Comparison of ENCODE assay signal across 23 cellular contexts in genomic region chr7:42127232-42127622, GRCh38.
"Had no signal": no experiment of that assay in that cellular context is flagged by ENCODE, and none has a peak within 500 bp of the region (broad histone marks: within the 10 kb centered on the region; RNA-seq: fewer than 3 reads in every experiment).

No MANE protein-coding gene starts in this region.

- H3K27ac ChIP-seq: body of pancreas, colonic mucosa, gastrocnemius medialis, spleen, tibial nerve, uterus had no signal

- H3K4me3 ChIP-seq: body of pancreas, colonic mucosa, gastrocnemius medialis, spleen, tibial nerve, uterus had no signal

- H3K27ac Mint-ChIP-seq: activated CD4-positive, alpha-beta T cell treated with anti-CD3 and anti-CD28 coated beads for 36 hours; activated naive CD8-positive, alpha-beta T cell; activated T-helper 1 cell treated with anti-CD3 and anti-CD28 coated beads, Interleukin-12 subunit alpha, Interleukin-12 subunit beta, Interleukin-2, Interleukin-4 antibody, amounts not matched to agents 30 ng/mL and 10 ng/mL and 1 ng/mL, durations not matched to agents 14 hours and 24 hours and 36 hours; T-cell; WTC11 had no signal

- H3K27me3 ChIP-seq: body of pancreas, colonic mucosa, gastrocnemius medialis, spleen, tibial nerve, uterus had no signal

- H3K36me3 Mint-ChIP-seq: activated naive CD8-positive, alpha-beta T cell; T-cell had no signal

- H3K4me1 ChIP-seq: body of pancreas, colonic mucosa, gastrocnemius medialis, spleen, uterus had no signal

- H3K4me3 Mint-ChIP-seq: activated CD4-positive, alpha-beta T cell treated with anti-CD3 and anti-CD28 coated beads for 36 hours; activated naive CD8-positive, alpha-beta T cell; activated T-helper 1 cell treated with anti-CD3 and anti-CD28 coated beads, Interleukin-12 subunit alpha, Interleukin-12 subunit beta, Interleukin-2, Interleukin-4 antibody, amounts not matched to agents 30 ng/mL and 10 ng/mL and 1 ng/mL, durations not matched to agents 14 hours and 24 hours and 36 hours; T-cell; WTC11 had no signal

- H3K9me3 ChIP-seq: body of pancreas, colonic mucosa, uterus had no signal

- ATAC-seq: activated CD4-positive, alpha-beta T cell treated with anti-CD3 and anti-CD28 coated beads for 36 hours; body of pancreas; gastrocnemius medialis; left lobe of liver; stimulated activated naive CD8-positive, alpha-beta T cell treated with anti-CD3 and anti-CD28 coated beads, Interleukin-15, Interleukin-2, amounts not matched to agents 100 U/mL and 50 U/mL, for 24 hours; T-cell; WTC11 had no signal

- H3K36me3 ChIP-seq: colonic mucosa, gastrocnemius medialis, spleen, uterus had no signal

- H3K27me3 Mint-ChIP-seq: activated naive CD8-positive, alpha-beta T cell had no signal

- H3K9me3 Mint-ChIP-seq: activated T-helper 1 cell treated with anti-CD3 and anti-CD28 coated beads, Interleukin-12 subunit alpha, Interleukin-12 subunit beta, Interleukin-2, Interleukin-4 antibody, amounts not matched to agents 30 ng/mL and 10 ng/mL and 1 ng/mL, durations not matched to agents 14 hours and 24 hours and 36 hours had no signal

- H3K4me1 Mint-ChIP-seq: activated CD4-positive, alpha-beta T cell treated with anti-CD3 and anti-CD28 coated beads for 36 hours; T-cell had no signal

- DNase-seq: activated CD4-positive, alpha-beta T cell treated with anti-CD3 and anti-CD28 coated beads for 36 hours; activated CD4-positive, alpha-beta T cell treated with anti-CD3 and anti-CD28 coated beads, Interleukin-2, amount 50 U/mL, for 48 hours; activated gamma-delta T cell treated with Interleukin-2 at 50 U/mL for 16 hours; amygdala; body of pancreas; central memory CD4-positive, alpha-beta T cell; colonic mucosa; erythroblast; gastrocnemius medialis; head of caudate nucleus; kidney; posterior cingulate gyrus; retina; spleen; stimulated activated naive CD8-positive, alpha-beta T cell treated with anti-CD3 and anti-CD28 coated beads, Interleukin-15, Interleukin-2, amounts not matched to agents 100 U/mL and 50 U/mL, for 24 hours; substantia nigra; T-cell; uterus had no signal
